ENCODE assay signal across 9 cellular contexts in the genomic region with DNA sequence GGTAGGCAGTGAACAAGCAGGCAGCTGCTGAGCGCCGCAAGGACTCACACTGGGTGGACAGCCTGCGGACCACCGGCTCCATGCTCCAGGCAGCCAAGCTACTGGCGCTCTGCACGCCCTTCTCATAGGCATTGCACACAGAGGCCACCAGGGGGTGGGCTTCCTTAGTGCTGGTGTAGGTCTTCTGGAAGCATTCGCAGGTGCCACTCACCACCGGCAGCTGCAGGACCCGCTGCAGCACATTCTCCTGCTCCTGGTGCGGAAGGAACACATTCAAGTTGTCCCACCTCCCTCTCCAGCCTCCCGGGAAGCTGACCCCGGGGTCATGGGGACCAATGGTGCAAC. TPM values are rescaled to one million over a fixed set of nuclear protein-coding genes. Genes with fewer than 3 reads are reported as not detected.
DNase-seq lines count a peak whose midpoint lies in the region; ATAC-seq and TF ChIP-seq lines count a peak whose summit lies in the region.
"Had no signal": no experiment of that assay in that cellular context is flagged by ENCODE, and none has a peak within 500 bp of the region (broad histone marks: within the 10 kb centered on the region; RNA-seq: fewer than 3 reads in every experiment).

No MANE protein-coding gene starts in this region.

- ATAC-seq in T-helper 17 cell, result no peak
- ATAC-seq: mucosa of descending colon had no signal

- H3K27ac Mint-ChIP-seq in progenitor cell of endocrine pancreas (no peak overlapping the region), T-helper 17 cell (no peak overlapping the region)

- no peak overlapping the region for H3K4me3 ChIP-seq in cardiac fibroblast (replicated peaks in 1 of 2; ENCODE audit: low read depth in 2 of 2, low read length in 2 of 2)
- H3K4me3 ChIP-seq: mucosa of descending colon had no signal

- H3K4me1 Mint-ChIP-seq in progenitor cell of endocrine pancreas (ENCODE audit: low read depth) (no peaks in the 10 kb centered on the region), T-helper 17 cell (no peaks in the 10 kb centered on the region)

- H3K4me3 Mint-ChIP-seq in progenitor cell of endocrine pancreas (ENCODE audit: low read depth), result no peak overlapping the region
- H3K4me3 Mint-ChIP-seq in T-helper 17 cell, result no peak overlapping the region

- H3K36me3 Mint-ChIP-seq in progenitor cell of endocrine pancreas (ENCODE audit: insufficient read depth), result no peaks in the 10 kb centered on the region
- H3K36me3 Mint-ChIP-seq in T-helper 17 cell (ENCODE audit: low read depth), result peaks cover 4% of the 10 kb centered on the region

- H3K9me3 Mint-ChIP-seq in progenitor cell of endocrine pancreas (ENCODE audit: low read depth), result no peaks in the 10 kb centered on the region

- H3K9me3 ChIP-seq in T-helper 17 cell (ENCODE audit: control insufficient read depth, low read length, poor library complexity, severe bottlenecking), result no peaks in the 10 kb centered on the region
- H3K9me3 ChIP-seq: mucosa of descending colon had no signal

- H3K27me3 Mint-ChIP-seq in progenitor cell of endocrine pancreas, result peaks cover 30% of the 10 kb centered on the region
- peaks cover 32% of the 10 kb centered on the region for H3K27me3 Mint-ChIP-seq in T-helper 17 cell

- peak; percentile 4 to 66 for DNase-seq in NCI-H526 (lab: John Stamatoyannopoulos, UW)
- DNase-seq in NCI-H526 treated with DMSO at 0.1 percent for 48 hours (lab: John Stamatoyannopoulos, UW), result no peak
- DNase-seq in Kasumi-1 (lab: John Stamatoyannopoulos, UW), result peak; percentile 6 to 13
- peak; percentile 24 to 36 for DNase-seq in cardiac fibroblast (ENCODE audit: low read depth in 2 of 2)
- DNase-seq in progenitor cell of endocrine pancreas (ENCODE audit: low spot score, unreplicated experiment), result peak; percentile 37
- DNase-seq in cerebellar nuclear complex (lab: John Stamatoyannopoulos, UW), result no peak
- no peak for DNase-seq in T-helper 17 cell
- no peak for DNase-seq in GF-D8 (lab: John Stamatoyannopoulos, UW)

- TF ChIP-seq CTCF in cardiac fibroblast (IDR thresholded peaks at IDR 0.05; ENCODE audit: low read depth, low read length) (peak; percentile 50), progenitor cell of endocrine pancreas (IDR thresholded peaks at IDR 0.05; ENCODE audit: unreplicated experiment) (peak; percentile 76)

RNA-seq across cellular contexts. Expression of a gene that starts 6.0 kb away (rescaled TPM):
- total RNA-seq in progenitor cell of endocrine pancreas (0.24 and 0.40 TPM in 2 replicates), T-helper 17 cell (under 1 TPM; 0.10 to 0.12 TPM)

RNA-seq across cellular contexts. Expression of a gene that starts 17.4 kb away (rescaled TPM):
- total RNA-seq in progenitor cell of endocrine pancreas, result 4.8 and 4.9 TPM in 2 replicates
- total RNA-seq in T-helper 17 cell, result under 1 TPM; 0.16 to 0.37 TPM

RNA-seq across cellular contexts. Expression of a gene that starts 17.5 kb away (rescaled TPM):
- total RNA-seq in progenitor cell of endocrine pancreas, result 0.91 and 1.3 TPM in 2 replicates
- under 1 TPM in 1 of 2 donors, not detected in 1; 0.18 TPM for total RNA-seq in T-helper 17 cell

RNA-seq across cellular contexts. Expression of a gene that starts 17.9 kb away (rescaled TPM):
- total RNA-seq in progenitor cell of endocrine pancreas (21.8 and 22.8 TPM in 2 replicates), T-helper 17 cell (under 1 TPM; 0.05 to 0.10 TPM)

Comparison
In these comparisons a context has a peak if more than half of its experiments do, and no peak if none do; other contexts are left out.
1. DNase-seq: peak in NCI-H526 (2 of 2), Kasumi-1 (2 of 2), cardiac fibroblast (2 of 2) and progenitor cell of endocrine pancreas (single experiment); none in NCI-H526 treated with DMSO at 0.1 percent for 48 hours (single experiment), cerebellar nuclear complex (0 of 2), T-helper 17 cell (0 of 3) and GF-D8 (single experiment).